Comparison of ENCODE assay signal across 15 cellular contexts in the genomic region with DNA sequence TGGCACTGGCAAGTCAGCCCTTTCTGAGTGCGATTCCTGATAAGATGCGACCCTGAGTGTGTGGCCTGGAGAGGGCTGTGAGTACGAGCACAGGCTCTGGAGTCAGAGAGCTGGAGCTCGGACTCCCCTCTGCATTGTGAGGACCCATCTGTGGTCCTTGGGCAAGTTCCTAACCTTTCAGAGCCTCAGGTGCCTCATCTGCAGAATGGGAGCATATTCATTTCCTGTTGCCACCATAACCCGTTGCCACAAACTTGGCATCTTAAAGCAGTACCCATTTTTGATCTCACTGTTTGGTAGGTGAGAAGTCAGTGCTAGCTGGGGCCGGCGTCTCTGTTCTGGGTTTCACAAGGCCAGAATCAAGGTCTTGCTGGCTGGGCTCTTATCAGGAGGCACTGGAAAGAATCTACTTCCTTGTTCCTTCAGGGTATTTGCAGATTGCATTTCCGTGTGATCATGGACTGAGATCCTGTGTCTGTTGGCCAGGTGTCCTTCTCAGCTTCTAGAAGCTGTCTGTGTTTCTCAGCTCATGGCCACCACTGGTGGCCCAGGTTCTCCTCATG. TPM values are rescaled to one million over a fixed set of nuclear protein-coding genes. Genes with fewer than 3 reads are reported as not detected.
DNase-seq lines count a peak whose midpoint lies in the region; ATAC-seq and TF ChIP-seq lines count a peak whose summit lies in the region.
"Had no signal": no experiment of that assay in that cellular context is flagged by ENCODE, and none has a peak within 500 bp of the region (broad histone marks: within the 10 kb centered on the region; RNA-seq: fewer than 3 reads in every experiment).

No MANE protein-coding gene starts in this region.

- no peak overlapping the region for H3K27ac ChIP-seq in CD4-positive, CD25-positive, alpha-beta regulatory T cell (ENCODE audit: insufficient read depth, low read length, poor library complexity, severe bottlenecking)
- peak overlapping the region; percentile 44 for H3K27ac ChIP-seq in skeletal muscle tissue (ENCODE audit: low read depth, low read length)
- H3K27ac ChIP-seq: neutrophil had no signal

- no peak for ATAC-seq in CD4-positive, CD25-positive, alpha-beta regulatory T cell (ENCODE audit: low read depth in 2 of 2)
- ATAC-seq: GM12878 had no signal

- H3K27me3 Mint-ChIP-seq in CD4-positive, CD25-positive, alpha-beta regulatory T cell: no peaks in the 10 kb centered on the region
- H3K27me3 Mint-ChIP-seq in endothelial cell (ENCODE audit: unreplicated experiment) (no peaks in the 10 kb centered on the region), type B pancreatic cell (no peaks in the 10 kb centered on the region)
- H3K27me3 Mint-ChIP-seq: activated naive CD8-positive, alpha-beta T cell treated with anti-CD3 and anti-CD28 coated beads, Interleukin-2, amount 10 ng/mL, durations not matched to agents 7 days and 5 days; B cell had no signal

- H3K9me3 ChIP-seq in CD4-positive, CD25-positive, alpha-beta regulatory T cell (ENCODE audit: control insufficient read depth in 2 of 2, low read length in 2 of 2): no peaks in the 10 kb centered on the region
- H3K9me3 ChIP-seq in skeletal muscle tissue (ENCODE audit: control insufficient read depth in 3 of 3, low read length in 3 of 3): no peaks in the 10 kb centered on the region
- H3K9me3 ChIP-seq: neutrophil had no signal

- no peak overlapping the region for H3K9ac ChIP-seq in skeletal muscle tissue (ENCODE audit: low read depth in 1 of 3, low read length in 3 of 3)

- no peak for DNase-seq in CD4-positive, CD25-positive, alpha-beta regulatory T cell
- peak; percentile 62 for DNase-seq in HT-29 (ENCODE audit: low spot score)
- DNase-seq in endothelial cell (ENCODE audit: low spot score): no peak
- no peak for DNase-seq in amygdala (lab: John Stamatoyannopoulos, UW)
- no peak for DNase-seq in GDM1 (lab: John Stamatoyannopoulos, UW)
- no peak for DNase-seq in amniotic stem cell (lab: John Stamatoyannopoulos, UW)
- no peak for DNase-seq in type B pancreatic cell (ENCODE audit: extremely low spot score, unreplicated experiment)
- DNase-seq: activated naive CD8-positive, alpha-beta T cell treated with anti-CD3 and anti-CD28 coated beads, Interleukin-2, amount 10 ng/mL, durations not matched to agents 7 days and 5 days; EL; MV-4-11; NCI-H2171 had no signal

- H3K9me3 Mint-ChIP-seq in CD4-positive, CD25-positive, alpha-beta regulatory T cell: peaks cover 0 to 2% (median 0%) of the 10 kb centered on the region in 7 donors
- no peaks in the 10 kb centered on the region for H3K9me3 Mint-ChIP-seq in endothelial cell (ENCODE audit: unreplicated experiment)
- H3K9me3 Mint-ChIP-seq in type B pancreatic cell: no peaks in the 10 kb centered on the region
- H3K9me3 Mint-ChIP-seq: activated naive CD8-positive, alpha-beta T cell treated with anti-CD3 and anti-CD28 coated beads, Interleukin-2, amount 10 ng/mL, durations not matched to agents 7 days and 5 days had no signal

- H3K4me3 Mint-ChIP-seq in CD4-positive, CD25-positive, alpha-beta regulatory T cell: peak overlapping the region in 1 of 4 donors; percentile 64
- H3K4me3 Mint-ChIP-seq in endothelial cell (ENCODE audit: unreplicated experiment) (no peak overlapping the region), type B pancreatic cell (no peak overlapping the region)
- H3K4me3 Mint-ChIP-seq: activated naive CD8-positive, alpha-beta T cell treated with anti-CD3 and anti-CD28 coated beads, Interleukin-2, amount 10 ng/mL, durations not matched to agents 7 days and 5 days; B cell had no signal

- TF ChIP-seq CTCF in endothelial cell (IDR thresholded peaks at IDR 0.05; ENCODE audit: unreplicated experiment): no peak
- TF ChIP-seq CTCF in type B pancreatic cell (conservative IDR thresholded peaks at IDR 0.05): no peak

- H3K27me3 ChIP-seq in CD4-positive, CD25-positive, alpha-beta regulatory T cell (ENCODE audit: control insufficient read depth, insufficient read depth, low read length): no peaks in the 10 kb centered on the region
- H3K27me3 ChIP-seq in skeletal muscle tissue (ENCODE audit: control insufficient read depth in 3 of 3, insufficient read depth in 3 of 3, low read length in 3 of 3): no peaks in the 10 kb centered on the region
- H3K27me3 ChIP-seq: neutrophil had no signal

- peak overlapping the region; percentile 90 to 98 (median 91) for H3K27ac Mint-ChIP-seq in CD4-positive, CD25-positive, alpha-beta regulatory T cell
- peak overlapping the region; percentile 76 for H3K27ac Mint-ChIP-seq in endothelial cell (ENCODE audit: unreplicated experiment)
- no peak overlapping the region for H3K27ac Mint-ChIP-seq in type B pancreatic cell
- H3K27ac Mint-ChIP-seq: activated naive CD8-positive, alpha-beta T cell treated with anti-CD3 and anti-CD28 coated beads, Interleukin-2, amount 10 ng/mL, durations not matched to agents 7 days and 5 days; B cell had no signal

- no peak overlapping the region for H3K4me3 ChIP-seq in CD4-positive, CD25-positive, alpha-beta regulatory T cell (ENCODE audit: low read depth, low read length)
- no peak overlapping the region for H3K4me3 ChIP-seq in skeletal muscle tissue (ENCODE audit: low read length in 3 of 3)
- H3K4me3 ChIP-seq: GM12878 had no signal

- peaks cover 40% of the 10 kb centered on the region for H3K36me3 Mint-ChIP-seq in CD4-positive, CD25-positive, alpha-beta regulatory T cell
- H3K36me3 Mint-ChIP-seq in endothelial cell (ENCODE audit: low read depth, unreplicated experiment) (peaks cover 27% of the 10 kb centered on the region), type B pancreatic cell (peaks cover 24% of the 10 kb centered on the region)

- peaks cover 24% of the 10 kb centered on the region for H3K36me3 ChIP-seq in CD4-positive, CD25-positive, alpha-beta regulatory T cell (ENCODE audit: control insufficient read depth, insufficient read depth, low read length)
- peaks cover 4 to 8% (median 5%) of the 10 kb centered on the region in 3 donors for H3K36me3 ChIP-seq in skeletal muscle tissue (ENCODE audit: control insufficient read depth in 3 of 3, insufficient read depth in 3 of 3, low read length in 3 of 3)

- peaks cover 27% of the 10 kb centered on the region for H3K4me1 ChIP-seq in CD4-positive, CD25-positive, alpha-beta regulatory T cell (ENCODE audit: control insufficient read depth, insufficient read depth, low read length, poor library complexity, severe bottlenecking)
- peaks cover 35 to 48% (median 36%) of the 10 kb centered on the region in 3 donors for H3K4me1 ChIP-seq in skeletal muscle tissue (ENCODE audit: control insufficient read depth in 3 of 3, insufficient read depth in 3 of 3, low read length in 3 of 3)

- H3K4me1 Mint-ChIP-seq in CD4-positive, CD25-positive, alpha-beta regulatory T cell: peaks cover 13 to 40% (median 19%) of the 10 kb centered on the region in 4 donors
- H3K4me1 Mint-ChIP-seq in endothelial cell (ENCODE audit: unreplicated experiment) (peaks cover 11% of the 10 kb centered on the region), type B pancreatic cell (ENCODE audit: unreplicated experiment) (peaks cover 14% of the 10 kb centered on the region)
- H3K4me1 Mint-ChIP-seq: B cell had no signal

RNA-seq across cellular contexts. Expression of a gene that starts 20.2 kb away (rescaled TPM):
- 3.2 TPM for total RNA-seq in CD4-positive, CD25-positive, alpha-beta regulatory T cell
- 1 to 10 TPM; 3.1 to 6.8 (median 6.6) TPM for polyA plus RNA-seq in CD4-positive, CD25-positive, alpha-beta regulatory T cell
- total RNA-seq in HT-29 (2014; rRNA removed; shearing (Covaris generic)): 17.0 and 19.2 TPM in 2 replicates
- total RNA-seq in endothelial cell (ENCODE audit: unreplicated experiment) (36.6 TPM), skeletal muscle tissue (11.5 TPM), type B pancreatic cell (ENCODE audit: low replicate concordance) (44.1 and 54.9 TPM in 2 replicates)

RNA-seq across cellular contexts. Expression of a gene that starts 20.2 kb away (rescaled TPM):
- 1.7 TPM for total RNA-seq in CD4-positive, CD25-positive, alpha-beta regulatory T cell
- polyA plus RNA-seq in CD4-positive, CD25-positive, alpha-beta regulatory T cell: 1 to 10 TPM in 3 of 4 donors, under 1 TPM in 1; 0.23 to 1.8 (median 1.6) TPM
- 4.3 and 5.7 TPM in 2 replicates for total RNA-seq in HT-29 (2014; rRNA removed; shearing (Covaris generic))
- 18.6 TPM for total RNA-seq in endothelial cell (ENCODE audit: unreplicated experiment)
- 10.4 TPM for total RNA-seq in skeletal muscle tissue
- 11.8 and 23.0 TPM in 2 replicates for total RNA-seq in type B pancreatic cell (ENCODE audit: low replicate concordance)
